Comparison of ENCODE assay signal across 17 cellular contexts in genomic region chr12:121455766-121456420, GRCh38.
"Had no signal": no experiment of that assay in that cellular context is flagged by ENCODE, and none has a peak within 500 bp of the region (broad histone marks: within the 10 kb centered on the region; RNA-seq: fewer than 3 reads in every experiment).

No MANE protein-coding gene starts in this region.

- H3K4me1 ChIP-seq: breast epithelium, parathyroid adenoma had no signal

- H3K4me3 ChIP-seq: breast epithelium, dorsolateral prefrontal cortex, esophagus muscularis mucosa, left lung, skin epidermis, tibial nerve had no signal

- H3K27me3 Mint-ChIP-seq: activated naive CD8-positive, alpha-beta T cell treated with anti-CD3 and anti-CD28 coated beads, Interleukin-2, amount 10 ng/mL, durations not matched to agents 7 days and 5 days; memory B cell had no signal

- H3K9ac ChIP-seq: parathyroid adenoma had no signal

- H3K9me3 ChIP-seq: breast epithelium, esophagus muscularis mucosa, left lung, tibial nerve had no signal

- H3K36me3 ChIP-seq: breast epithelium, tibial nerve had no signal

- H3K9me3 Mint-ChIP-seq: activated naive CD8-positive, alpha-beta T cell treated with anti-CD3 and anti-CD28 coated beads, Interleukin-2, amount 10 ng/mL, durations not matched to agents 7 days and 5 days; memory B cell; stimulated activated effector memory CD8-positive, alpha-beta T cell treated with anti-CD3 and anti-CD28 coated beads, Interleukin-12 subunit alpha, Interleukin-12 subunit beta, amount 100 ng/mL, for 72 hours had no signal

- H2AFZ ChIP-seq: parathyroid adenoma had no signal

- H3K27ac Mint-ChIP-seq: activated naive CD8-positive, alpha-beta T cell treated with anti-CD3 and anti-CD28 coated beads, Interleukin-2, amount 10 ng/mL, durations not matched to agents 7 days and 5 days had no signal

- H3K4me3 Mint-ChIP-seq: activated naive CD8-positive, alpha-beta T cell treated with anti-CD3 and anti-CD28 coated beads, Interleukin-2, amount 10 ng/mL, durations not matched to agents 7 days and 5 days; memory B cell; stimulated activated effector memory CD8-positive, alpha-beta T cell treated with anti-CD3 and anti-CD28 coated beads, Interleukin-12 subunit alpha, Interleukin-12 subunit beta, amount 100 ng/mL, for 72 hours had no signal

- DNase-seq: activated CD4-positive, alpha-beta T cell treated with anti-CD3 and anti-CD28 coated beads for 4 hours; activated effector memory CD4-positive, alpha-beta T cell treated with anti-CD3 and anti-CD28 coated beads, Interleukin-2, amount 50 U/mL, for 16 hours; activated naive CD8-positive, alpha-beta T cell treated with anti-CD3 and anti-CD28 coated beads, Interleukin-2, amount 10 ng/mL, durations not matched to agents 7 days and 5 days; activated T-cell treated with anti-CD3 and anti-CD28 coated beads, Interleukin-2, amount 50 U/mL, for 1 hour; anterior cingulate cortex; dorsolateral prefrontal cortex; glutamatergic neuron; T1000; WERI-Rb-1 had no signal

- H3K27me3 ChIP-seq: breast epithelium, dorsolateral prefrontal cortex, esophagus muscularis mucosa, left lung, tibial nerve had no signal

- H3K27ac ChIP-seq: breast epithelium, dorsolateral prefrontal cortex, esophagus muscularis mucosa, left lung, parathyroid adenoma, tibial nerve, WERI-Rb-1 had no signal
